ENCODE assay signal across 18 cellular contexts in genomic region chr9:100277166-100277979, GRCh38.
DNase-seq lines count a peak whose midpoint lies in the region; TF ChIP-seq lines count a peak whose summit lies in the region.
"Had no signal": no experiment of that assay in that cellular context is flagged by ENCODE, and none has a peak within 500 bp of the region (broad histone marks: within the 10 kb centered on the region; RNA-seq: fewer than 3 reads in every experiment).

No MANE protein-coding gene starts in this region.

- DNase-seq in ELR (ENCODE audit: low read depth), result peak; percentile 75
- DNase-seq in NCI-H226, result peak; percentile 4
- peak; percentile 91 for DNase-seq in fibroblast of mammary gland (ENCODE audit: low read depth)
- peak; percentile 79 for DNase-seq in renal cortical epithelial cell (ENCODE audit: low read depth)
- no peak for DNase-seq in T1000 (lab: John Stamatoyannopoulos, UW)
- no peak for DNase-seq in amygdala (lab: John Stamatoyannopoulos, UW)
- no peak for DNase-seq in dermis blood vessel endothelial cell
- DNase-seq in nucleus accumbens (lab: John Stamatoyannopoulos, UW), result no peak
- DNase-seq: activated CD4-positive, alpha-beta T cell treated with anti-CD3 and anti-CD28 coated beads, Interleukin-2, amount 10 ng/mL, durations not matched to agents 7 days and 5 days; activated T-cell treated with anti-CD3 and anti-CD28 coated beads, Interleukin-2, amount 50 U/mL, for 48 hours; amniotic stem cell; effector CD4-positive, alpha-beta T cell; hypothalamus; left ventricle myocardium superior; NCI-H510A treated with DMSO at 0.1 percent for 48 hours; RPMI8226; T-helper 2 cell had no signal

- no peak for TF ChIP-seq CTCF in fibroblast of mammary gland (conservative IDR thresholded peaks at IDR 0.05; ENCODE audit: control insufficient read depth, insufficient read depth, low read depth, low read length)

- H3K4me3 ChIP-seq in fibroblast of mammary gland (ENCODE audit: control insufficient read depth, low read depth, low read length), result no peak overlapping the region
- H3K4me3 ChIP-seq: smooth muscle cell had no signal

Comparison
In these comparisons a context has a peak if more than half of its experiments do, and no peak if none do; other contexts are left out.
1. DNase-seq: peak in ELR (single experiment), NCI-H226 (single experiment), fibroblast of mammary gland (single experiment) and renal cortical epithelial cell (single experiment); none in T1000 (single experiment), amygdala (0 of 56), dermis blood vessel endothelial cell (single experiment) and nucleus accumbens (0 of 56).